ENCODE assay signal across 8 cellular contexts in the genomic region with DNA sequence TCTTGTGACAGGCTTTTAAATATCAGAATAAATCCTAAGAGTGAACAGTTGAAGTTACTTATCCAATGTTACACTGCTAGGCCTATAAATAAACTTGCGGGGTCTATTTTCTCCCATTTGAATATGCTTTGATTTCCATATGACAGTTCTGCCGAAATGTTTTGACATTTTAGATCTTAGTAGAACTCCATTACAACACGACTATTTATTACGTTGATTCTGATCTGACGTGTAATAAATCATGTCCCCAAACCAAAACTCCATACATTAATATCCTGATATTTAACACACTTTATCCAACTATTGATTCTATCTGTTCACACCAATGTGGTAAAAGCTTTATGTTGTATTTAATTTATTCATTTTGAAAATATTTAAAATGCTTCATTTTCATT. TPM values are rescaled to one million over a fixed set of nuclear protein-coding genes. Genes with fewer than 3 reads are reported as not detected.
A peak's percentile ranks its signal among the peaks of the same experiment; 100 is the strongest.
DNase-seq lines count a peak whose midpoint lies in the region; ATAC-seq lines count a peak whose summit lies in the region.

No MANE protein-coding gene starts in this region.

- H3K36me3 Mint-ChIP-seq in activated CD4-positive, alpha-beta memory T cell treated with anti-CD3 and anti-CD28 coated beads for 36 hours = no peaks in the 10 kb centered on the region
- H3K36me3 Mint-ChIP-seq in stimulated activated memory B cell treated with anti-CD40 and anti-IgM and Interleukin-4, amounts not matched to agents 10 μg/mL and 1 μg/mL and 100 μg/mL, for 72 hours = peaks cover 6% of the 10 kb centered on the region

- POLR2A ChIA-PET in activated CD4-positive, alpha-beta memory T cell treated with anti-CD3 and anti-CD28 coated beads for 36 hours (lab: Charles Lee) = interaction anchor here (0.9 to 5.9 kb wide), 10 partner anchors 11 to 194 kb away, joined by 3 to 60 read pairs (median 9); a partner anchor contains a TSS

- CTCF ChIA-PET in activated CD4-positive, alpha-beta memory T cell treated with anti-CD3 and anti-CD28 coated beads for 36 hours (lab: Charles Lee) = interaction anchor here (0.6 to 8.0 kb wide), 10 partner anchors 12 to 248 kb away, joined by 3 to 70 read pairs (median 4); a partner anchor contains a TSS

- intact Hi-C loops in activated CD4-positive, alpha-beta memory T cell treated with anti-CD3 and anti-CD28 coated beads for 36 hours (cut with micrococcal nuclease) = loop anchor here (1.0 kb wide), 9 partner anchors 11 to 248 kb away; a partner anchor contains a TSS

- H3K27me3 Mint-ChIP-seq in activated CD4-positive, alpha-beta memory T cell treated with anti-CD3 and anti-CD28 coated beads for 36 hours = no peaks in the 10 kb centered on the region
- H3K27me3 Mint-ChIP-seq in stimulated activated memory B cell treated with anti-CD40 and anti-IgM and Interleukin-4, amounts not matched to agents 10 μg/mL and 1 μg/mL and 100 μg/mL, for 72 hours = no peaks in the 10 kb centered on the region

- H3K27ac Mint-ChIP-seq in activated CD4-positive, alpha-beta memory T cell treated with anti-CD3 and anti-CD28 coated beads for 36 hours = peak overlapping the region; percentile 85
- peak overlapping the region; percentile 95 for H3K27ac Mint-ChIP-seq in stimulated activated memory B cell treated with anti-CD40 and anti-IgM and Interleukin-4, amounts not matched to agents 10 μg/mL and 1 μg/mL and 100 μg/mL, for 72 hours

- H3K9me3 Mint-ChIP-seq in activated CD4-positive, alpha-beta memory T cell treated with anti-CD3 and anti-CD28 coated beads for 36 hours = no peaks in the 10 kb centered on the region
- H3K9me3 Mint-ChIP-seq in stimulated activated memory B cell treated with anti-CD40 and anti-IgM and Interleukin-4, amounts not matched to agents 10 μg/mL and 1 μg/mL and 100 μg/mL, for 72 hours = peaks cover 2% of the 10 kb centered on the region

- ATAC-seq in stimulated activated memory B cell treated with anti-CD40 and anti-IgM and Interleukin-4, amounts not matched to agents 10 μg/mL and 1 μg/mL and 100 μg/mL, for 72 hours = no peak
- ATAC-seq in HG02938 (IDR thresholded peaks at IDR 0.05; ENCODE audit: unreplicated experiment) (no peak), GM21367 (IDR thresholded peaks at IDR 0.05; ENCODE audit: unreplicated experiment) (no peak)

- peak overlapping the region; percentile 94 for H3K4me3 Mint-ChIP-seq in activated CD4-positive, alpha-beta memory T cell treated with anti-CD3 and anti-CD28 coated beads for 36 hours
- peak overlapping the region; percentile 96 for H3K4me3 Mint-ChIP-seq in stimulated activated memory B cell treated with anti-CD40 and anti-IgM and Interleukin-4, amounts not matched to agents 10 μg/mL and 1 μg/mL and 100 μg/mL, for 72 hours

- DNase-seq in NCI-H146 treated with DMSO at 0.1 percent for 48 hours (lab: John Stamatoyannopoulos, UW; ENCODE audit: unreplicated experiment) = peak; percentile 68
- DNase-seq in NCI-H146 (lab: John Stamatoyannopoulos, UW) = no peak
- DNase-seq in activated CD4-positive, alpha-beta memory T cell treated with anti-CD3 and anti-CD28 coated beads for 36 hours = no peak
- DNase-seq in HuH-7 (ENCODE audit: low spot score) = no peak

- peaks cover 25% of the 10 kb centered on the region for H3K4me1 Mint-ChIP-seq in activated CD4-positive, alpha-beta memory T cell treated with anti-CD3 and anti-CD28 coated beads for 36 hours (ENCODE audit: low read depth)
- peaks cover 47% of the 10 kb centered on the region for H3K4me1 Mint-ChIP-seq in stimulated activated memory B cell treated with anti-CD40 and anti-IgM and Interleukin-4, amounts not matched to agents 10 μg/mL and 1 μg/mL and 100 μg/mL, for 72 hours

- peak overlapping the region; percentile 50 for H3K4me3 ChIP-seq in iPS-11a (ENCODE audit: low read depth, low read length)

RNA-seq across cellular contexts. Expression of a gene that starts 16.1 kb away (rescaled TPM):
- 10 to 100 TPM; 63.6 to 71.0 TPM for total RNA-seq in activated CD4-positive, alpha-beta memory T cell treated with anti-CD3 and anti-CD28 coated beads for 36 hours

RNA-seq across cellular contexts. Expression of a gene that starts 24.2 kb away (rescaled TPM):
- total RNA-seq in activated CD4-positive, alpha-beta memory T cell treated with anti-CD3 and anti-CD28 coated beads for 36 hours = 100 to 1,000 TPM; 198 to 202 TPM
